Comparison of ENCODE assay signal across 9 cellular contexts in the genomic region with DNA sequence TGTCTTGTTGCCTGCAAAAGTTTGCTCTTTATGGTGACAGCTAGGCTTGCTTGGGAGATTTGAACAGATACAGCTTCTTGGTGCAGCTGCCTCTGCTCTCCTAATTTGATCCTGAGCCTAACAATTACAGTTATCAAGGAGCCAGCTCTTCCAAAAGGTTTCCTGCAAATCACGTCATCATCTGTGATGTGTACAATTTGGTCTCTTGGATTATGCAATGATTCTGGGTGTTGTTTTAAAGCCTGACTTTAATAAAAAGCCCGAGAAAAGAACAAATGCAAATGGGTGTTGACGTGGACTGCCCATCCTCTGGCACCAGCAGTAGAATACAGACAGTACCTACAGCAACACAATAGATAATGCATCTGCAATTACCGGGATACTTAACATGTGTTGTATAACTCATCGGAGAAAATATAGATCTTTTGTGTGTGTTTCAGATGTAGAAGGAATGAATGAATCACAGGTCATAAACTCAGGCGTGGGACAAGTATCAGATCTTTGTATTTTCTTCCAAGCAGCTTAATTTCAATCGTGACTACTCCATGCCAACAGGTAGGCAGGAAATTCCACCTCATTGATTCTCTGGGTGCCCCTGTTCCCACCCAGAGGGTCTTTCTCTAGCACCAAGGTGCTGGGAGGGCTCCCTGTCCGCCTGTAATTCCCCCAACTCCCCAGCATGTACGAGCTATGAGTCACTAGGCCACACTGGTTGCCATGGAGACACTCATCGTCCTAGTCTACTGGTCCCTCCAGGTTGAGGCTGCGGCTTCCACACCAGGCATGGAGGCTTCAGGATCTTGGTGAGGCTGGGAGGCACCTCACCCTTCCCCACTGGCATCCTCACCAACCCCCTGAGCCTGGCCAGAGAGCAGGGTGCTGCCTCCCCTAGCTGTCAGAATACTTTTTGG.
DNase-seq lines count a peak whose midpoint lies in the region; ATAC-seq and TF ChIP-seq lines count a peak whose summit lies in the region.
"Had no signal": no experiment of that assay in that cellular context is flagged by ENCODE, and none has a peak within 500 bp of the region (broad histone marks: within the 10 kb centered on the region; RNA-seq: fewer than 3 reads in every experiment).

No MANE protein-coding gene starts in this region.

- ATAC-seq in Panc1 (peak; percentile 80), left cardiac atrium (peak; percentile 58 to 84), GM21619 (IDR thresholded peaks at IDR 0.05; ENCODE audit: unreplicated experiment) (no peak), HG03457 (IDR thresholded peaks at IDR 0.05; ENCODE audit: unreplicated experiment) (no peak)

- H3K27me3 ChIP-seq in Panc1 (ENCODE audit: control insufficient read depth, insufficient read depth, low read length) = no peaks in the 10 kb centered on the region
- no peaks in the 10 kb centered on the region for H3K27me3 ChIP-seq in suprapubic skin
- H3K27me3 ChIP-seq: BLaER1 treated with 17β-estradiol and CSF1 and Interleukin-3, amounts not matched to agents 10 nM and 100 nM had no signal

- no peak for TF ChIP-seq EP300 in suprapubic skin (IDR thresholded peaks at IDR 0.05)

- H3K27ac ChIP-seq in Panc1 (ENCODE audit: low read length) (no peak overlapping the region), suprapubic skin (peak overlapping the region; percentile 77)
- H3K27ac ChIP-seq: BLaER1 treated with 17β-estradiol and CSF1 and Interleukin-3, amounts not matched to agents 10 nM and 100 nM had no signal

- POLR2A ChIA-PET in Panc1 (lab: Charles Lee) = no interaction called here

- CTCF ChIA-PET in Panc1 (lab: Charles Lee) = no interaction called here

- intact Hi-C loops in Panc1 (cut with micrococcal nuclease; ENCODE audit: unreplicated experiment) = no loop called here
- intact Hi-C loops in left cardiac atrium (cut with DNase I) = no loop called here

- H3K9me3 ChIP-seq in Panc1 (ENCODE audit: control insufficient read depth, insufficient read depth, low read depth, low read length) (no peaks in the 10 kb centered on the region), suprapubic skin (no peaks in the 10 kb centered on the region)
- H3K9me3 ChIP-seq: BLaER1 treated with 17β-estradiol and CSF1 and Interleukin-3, amounts not matched to agents 10 nM and 100 nM had no signal

- in situ Hi-C loops in Panc1 (cut with HindIII; ENCODE audit: low pct_unique_long_range_greater_than_20kb, low sequenced_read_pairs) = no loop called here

- BruUV-seq in Panc1 (replicated peaks; lab: Mats Ljungman, UMichigan) = no TSS peak

- TF ChIP-seq CTCF in Panc1 (IDR thresholded peaks at IDR 0.05) (no peak), suprapubic skin (IDR thresholded peaks at IDR 0.05) (peak in 1 of 2 donors; percentile 6)

- H3K4me1 ChIP-seq in Panc1 (ENCODE audit: control insufficient read depth, insufficient read depth, low read length) (no peaks in the 10 kb centered on the region), suprapubic skin (peaks cover 40% of the 10 kb centered on the region)

- TF ChIP-seq POLR2A in suprapubic skin (IDR thresholded peaks at IDR 0.05) = no peak

- 41% methylated on average over 9 of the region's 11 CpGs for WGBS in suprapubic skin

- H3K36me3 ChIP-seq in Panc1 (ENCODE audit: control insufficient read depth, insufficient read depth, low read length) = no peaks in the 10 kb centered on the region
- no peaks in the 10 kb centered on the region for H3K36me3 ChIP-seq in suprapubic skin
- H3K36me3 ChIP-seq: BLaER1 treated with 17β-estradiol and CSF1 and Interleukin-3, amounts not matched to agents 10 nM and 100 nM had no signal

- H3K4me3 ChIP-seq in Panc1 (ENCODE audit: low read depth in 2 of 2, low read length in 2 of 2) (no peak overlapping the region), suprapubic skin (no peak overlapping the region)
- H3K4me3 ChIP-seq: BLaER1 treated with 17β-estradiol and CSF1 and Interleukin-3, amounts not matched to agents 10 nM and 100 nM had no signal

- DNase-seq in NCI-H2196 (lab: John Stamatoyannopoulos, UW; ENCODE audit: unreplicated experiment) (peak; percentile 34), NCI-H2196 treated with DMSO at 0.1 percent for 48 hours (lab: John Stamatoyannopoulos, UW; ENCODE audit: unreplicated experiment) (no peak), Panc1 (ENCODE audit: low read depth, low spot score) (no peak), left cardiac atrium (peak; percentile 53), suprapubic skin (ENCODE audit: low spot score in 2 of 2) (peak; percentile 80 to 84), hepatic stellate cell (ENCODE audit: low spot score) (no peak)

Comparison
In these comparisons a context has a peak if more than half of its experiments do, and no peak if none do; other contexts are left out.
1. DNase-seq: peak in NCI-H2196 (single experiment), left cardiac atrium (single experiment) and suprapubic skin (2 of 2); none in NCI-H2196 treated with DMSO at 0.1 percent for 48 hours (single experiment), Panc1 (single experiment) and hepatic stellate cell (single experiment).
2. ATAC-seq: peak in Panc1 (single experiment) and left cardiac atrium (2 of 2); none in GM21619 (single experiment) and HG03457 (single experiment).